ENCODE assay signal across 13 cellular contexts in genomic region chr4:83272900-83273299, GRCh38. TPM values are rescaled to one million over a fixed set of nuclear protein-coding genes. Genes with fewer than 3 reads are reported as not detected.
DNase-seq lines count a peak whose midpoint lies in the region; ATAC-seq and TF ChIP-seq lines count a peak whose summit lies in the region.
"Had no signal": no experiment of that assay in that cellular context is flagged by ENCODE, and none has a peak within 500 bp of the region (broad histone marks: within the 10 kb centered on the region; RNA-seq: fewer than 3 reads in every experiment).

No MANE protein-coding gene starts in this region.

- no peaks in the 10 kb centered on the region for H3K79me2 ChIP-seq in PC-9 (ENCODE audit: low read depth)
- no peaks in the 10 kb centered on the region for H3K79me2 ChIP-seq in PC-3 (ENCODE audit: low read length)

- no peaks in the 10 kb centered on the region for H3K9me3 ChIP-seq in PC-9 (ENCODE audit: insufficient read depth, low read depth)
- H3K9me3 ChIP-seq in PC-3 (ENCODE audit: low read length), result no peaks in the 10 kb centered on the region
- H3K9me3 ChIP-seq: pancreas had no signal

- ATAC-seq in GM18508 (IDR thresholded peaks at IDR 0.05; ENCODE audit: insufficient read depth, unreplicated experiment) (peak; percentile 81), GM21423 (IDR thresholded peaks at IDR 0.05; ENCODE audit: unreplicated experiment) (peak; percentile 76), HG03135 (IDR thresholded peaks at IDR 0.05; ENCODE audit: unreplicated experiment) (peak; percentile 83), T-cell (replicated peaks in 1 of 4) (no peak), PC-3 (no peak)
- ATAC-seq in stimulated activated naive CD8-positive, alpha-beta T cell treated with anti-CD3 and anti-CD28 coated beads, Interleukin-15, Interleukin-2, amounts not matched to agents 100 U/mL and 50 U/mL, for 24 hours, result no peak
- ATAC-seq: HCT116, pancreas had no signal

- H3K27me3 Mint-ChIP-seq in T-cell, result no peaks in the 10 kb centered on the region

- DNase-seq in SIG-M5 treated with dmso at 0.1 percent for 504 hours (lab: John Stamatoyannopoulos, UW; ENCODE audit: unreplicated experiment), result peak; percentile 94
- no peak for DNase-seq in PC-9
- DNase-seq in T-cell, result no peak
- no peak for DNase-seq in stimulated activated naive CD8-positive, alpha-beta T cell treated with anti-CD3 and anti-CD28 coated beads, Interleukin-15, Interleukin-2, amounts not matched to agents 100 U/mL and 50 U/mL, for 24 hours
- DNase-seq in PC-3, result no peak
- DNase-seq: Calu3, NCI-H2171, pancreas had no signal

- no peaks in the 10 kb centered on the region for H4K20me1 ChIP-seq in PC-9 (ENCODE audit: insufficient read depth)
- H4K20me1 ChIP-seq in PC-3 (ENCODE audit: low read length), result no peaks in the 10 kb centered on the region

- H3K36me3 Mint-ChIP-seq in T-cell, result peaks cover 58% of the 10 kb centered on the region

- TF ChIP-seq CTCF in PC-9 (conservative IDR thresholded peaks at IDR 0.05) (no peak), PC-3 (conservative IDR thresholded peaks at IDR 0.05; ENCODE audit: low read depth, low read length) (no peak)

- H3K27ac ChIP-seq in PC-9 (no peak overlapping the region), PC-3 (ENCODE audit: low read length) (no peak overlapping the region)
- H3K27ac ChIP-seq: pancreas had no signal

- no peaks in the 10 kb centered on the region for H3K27me3 ChIP-seq in PC-9 (ENCODE audit: insufficient read depth, low read depth)
- no peaks in the 10 kb centered on the region for H3K27me3 ChIP-seq in PC-3 (ENCODE audit: low read length)
- H3K27me3 ChIP-seq: pancreas had no signal

- POLR2A ChIA-PET in PC-9 (lab: Charles Lee; ENCODE audit: unreplicated experiment), result no interaction called here
- POLR2A ChIA-PET in T-cell (lab: Charles Lee), result no interaction called here
- POLR2A ChIA-PET in PC-3 (lab: Charles Lee; ENCODE audit: unreplicated experiment), result no interaction called here

- no peak overlapping the region for H3K27ac Mint-ChIP-seq in T-cell
- H3K27ac Mint-ChIP-seq: T-helper 1 cell treated with Interleukin-12 subunit alpha and Interleukin-12 subunit beta and Interleukin-4 antibody, amounts not matched to agents 30 μg/mL and 1 μg/mL, for 36 hours had no signal

- H3K36me3 ChIP-seq in PC-9 (ENCODE audit: low read depth), result no peaks in the 10 kb centered on the region; the same call in 1 of the 2 replicates
- H3K36me3 ChIP-seq in PC-3 (ENCODE audit: low read depth, low read length), result peaks cover 23% of the 10 kb centered on the region

- H3K9ac ChIP-seq in PC-3 (ENCODE audit: low read length), result no peak overlapping the region

- BruUV-seq in PC-9 (replicated peaks; lab: Mats Ljungman, UMichigan) (no TSS peak), PC-3 (replicated peaks; lab: Mats Ljungman, UMichigan) (no TSS peak)

- H3K4me1 Mint-ChIP-seq in T-cell, result peaks cover 6 to 25% (median 13%) of the 10 kb centered on the region in 3 donors

- H3K4me3 ChIP-seq in PC-9, result no peak overlapping the region
- no peak overlapping the region for H3K4me3 ChIP-seq in PC-3 (ENCODE audit: low read length)
- H3K4me3 ChIP-seq: pancreas had no signal

- H3K9me2 ChIP-seq in PC-9 (ENCODE audit: insufficient read depth), result no peaks in the 10 kb centered on the region
- no peaks in the 10 kb centered on the region for H3K9me2 ChIP-seq in PC-3 (replicated peaks; ENCODE audit: low read length)

- CTCF ChIA-PET in PC-9 (lab: Charles Lee), result no interaction called here
- CTCF ChIA-PET in T-cell (lab: Charles Lee), result interaction anchor here (1.0 to 2.4 kb wide), 3 partner anchors 8 to 36 kb away, joined by 3 to 7 read pairs (median 3); partner anchors contain the start of gene COQ2 (in 1 of the 2)
- CTCF ChIA-PET in PC-3 (lab: Charles Lee), result no interaction called here

- H2AFZ ChIP-seq in PC-9, result no peak overlapping the region
- H2AFZ ChIP-seq in PC-3 (ENCODE audit: low read length), result no peak overlapping the region

- peaks cover 7% of the 10 kb centered on the region for H3F3A ChIP-seq in PC-9 (ENCODE audit: insufficient read depth, low read depth)
- H3F3A ChIP-seq in PC-3 (ENCODE audit: low read length, unreplicated experiment), result no peaks in the 10 kb centered on the region

- intact Hi-C loops in PC-9 (cut with micrococcal nuclease; ENCODE audit: unreplicated experiment), result no loop called here
- intact Hi-C loops in PC-3 (cut with micrococcal nuclease), result no loop called here

- no peak overlapping the region for H3K4me2 ChIP-seq in PC-9
- no peak overlapping the region for H3K4me2 ChIP-seq in PC-3 (ENCODE audit: low read length)

- peaks cover 12% of the 10 kb centered on the region for H3K4me1 ChIP-seq in PC-9 (replicated peaks; ENCODE audit: insufficient read depth)
- no peaks in the 10 kb centered on the region for H3K4me1 ChIP-seq in PC-3 (ENCODE audit: insufficient read depth, low read length)
- H3K4me1 ChIP-seq: pancreas had no signal

- no peaks in the 10 kb centered on the region for H3K9me3 Mint-ChIP-seq in T-cell
- H3K9me3 Mint-ChIP-seq: T-helper 1 cell treated with Interleukin-12 subunit alpha and Interleukin-12 subunit beta and Interleukin-4 antibody, amounts not matched to agents 30 μg/mL and 1 μg/mL, for 36 hours had no signal

- H3K4me3 Mint-ChIP-seq in T-cell, result no peak overlapping the region
- H3K4me3 Mint-ChIP-seq: T-helper 1 cell treated with Interleukin-12 subunit alpha and Interleukin-12 subunit beta and Interleukin-4 antibody, amounts not matched to agents 30 μg/mL and 1 μg/mL, for 36 hours had no signal

RNA-seq across cellular contexts. Expression of gene COQ2, which starts 11.7 kb away (rescaled TPM):
- total RNA-seq in PC-9 (2021), result 16.5 and 19.5 TPM in 2 replicates
- 1 to 10 TPM; 4.7 to 9.7 (median 6.2) TPM for total RNA-seq in T-cell
- total RNA-seq in PC-3 (2014; rRNA removed), result 22.0 and 23.8 TPM in 2 replicates

Comparison
In these comparisons a context has a peak if more than half of its experiments do, and no peak if none do; other contexts are left out.
1. ATAC-seq: peak in GM18508 (single experiment), GM21423 (single experiment) and HG03135 (single experiment); none in T-cell (0 of 4), stimulated activated naive CD8-positive, alpha-beta T cell treated with anti-CD3 and anti-CD28 coated beads, Interleukin-15, Interleukin-2, amounts not matched to agents 100 U/mL and 50 U/mL, for 24 hours (single experiment) and PC-3 (single experiment).
2. CTCF ChIA-PET loops: an anchor here in T-cell (1.0 to 2.4 kb wide); none called in PC-9 and PC-3.